ENCODE assay signal across 1 cellular context in genomic region chr12:4648499-4649357, GRCh38.
TF ChIP-seq lines count a peak whose summit lies in the region.

TSS of gene AKAP3 (minus strand) at chr12:4649051. CDS start at chr12:4638196, 10,855 bp downstream.
TSS of gene NDUFA9 (plus strand) at chr12:4649114. CDS start at chr12:4649127, 13 bp downstream.

TF ChIP-seq in K562, 482 proteins besides CTCF, POLR2A, EP300 and RAD21 (continued from another document):
- TF ChIP-seq USF2 (CRISPR knock-in tag; IDR thresholded peaks at IDR 0.05): 0 out of 2 replicates have a peak, but pooled peaks have one; percentile 15
- TF ChIP-seq DIDO1 (tag; IDR thresholded peaks at IDR 0.05; ENCODE audit: low read depth): peak; percentile 71; the same call in 1 of the 2 replicates
- TF ChIP-seq JUND (IDR thresholded peaks at IDR 0.05; ENCODE audit: borderline replicate concordance, low read depth, low read length): peak; percentile 36; the same call in 1 of the 2 replicates
- no peak; the same call in 2 of the 3 replicates for TF ChIP-seq JUND (tag; IDR thresholded peaks at IDR 0.05; ENCODE audit: borderline replicate concordance, low read depth, low read length)
- TF ChIP-seq ZNF263 (CRISPR knock-in tag; IDR thresholded peaks at IDR 0.05; ENCODE audit: borderline replicate concordance): no peak
- no peak for TF ChIP-seq THRAP3 (IDR thresholded peaks at IDR 0.05; ENCODE audit: borderline replicate concordance)
